8 cellular contexts compared by ENCODE assay signal in genomic region chr22:17158568-17159503, GRCh38. TPM values are rescaled to one million over a fixed set of nuclear protein-coding genes. Genes with fewer than 3 reads are reported as not detected.
DNase-seq lines count a peak whose midpoint lies in the region; ATAC-seq and TF ChIP-seq lines count a peak whose summit lies in the region.

Gene HDHD5 (minus strand): TSS chr22:17159277. CDS start chr22:17159251, 26 bp downstream.

- H3K4me1 Mint-ChIP-seq in activated CD4-positive, alpha-beta T cell treated with anti-CD3 and anti-CD28 coated beads for 36 hours = peaks cover 32% of the 10 kb centered on the region
- H3K4me1 Mint-ChIP-seq in chondrocyte (ENCODE audit: low read depth) = peaks cover 22% of the 10 kb centered on the region

- POLR2A ChIA-PET in activated CD4-positive, alpha-beta T cell treated with anti-CD3 and anti-CD28 coated beads for 36 hours (lab: Charles Lee) = interaction anchor here (0.6 to 1.4 kb wide), 2 partner anchors 13 to 87 kb away, joined by 3 to 5 read pairs; no protein-coding TSS in a partner anchor

- H3K27me3 Mint-ChIP-seq in activated CD4-positive, alpha-beta T cell treated with anti-CD3 and anti-CD28 coated beads for 36 hours = no peaks in the 10 kb centered on the region
- no peaks in the 10 kb centered on the region for H3K27me3 Mint-ChIP-seq in chondrocyte (ENCODE audit: low read depth)

- no peaks in the 10 kb centered on the region for H3K9me3 Mint-ChIP-seq in activated CD4-positive, alpha-beta T cell treated with anti-CD3 and anti-CD28 coated beads for 36 hours (ENCODE audit: low read depth)
- no peaks in the 10 kb centered on the region for H3K9me3 Mint-ChIP-seq in chondrocyte (ENCODE audit: low read depth)

- peak; percentile 10 for TF ChIP-seq CTCF in chondrocyte (IDR thresholded peaks at IDR 0.05)

- intact Hi-C loops in activated CD4-positive, alpha-beta T cell treated with anti-CD3 and anti-CD28 coated beads for 36 hours (cut with DNase I, micrococcal nuclease) = loop anchor here (1.0 to 5.0 kb wide), 9 partner anchors 12 to 918 kb away; partner anchors contain the start of genes IL17RA (in 2 of the 2), ATP6V1E1 (in 1 of the 2), BCL2L13 (in 1 of the 2) and BID (in 1 of the 2)

- ATAC-seq in GM19035 (IDR thresholded peaks at IDR 0.05; ENCODE audit: unreplicated experiment) = peak; percentile 72
- ATAC-seq in HG03342 (IDR thresholded peaks at IDR 0.05; ENCODE audit: unreplicated experiment) = peak; percentile 69
- ATAC-seq in activated CD4-positive, alpha-beta T cell treated with anti-CD3 and anti-CD28 coated beads for 36 hours = peak; percentile 82

- peaks cover 24% of the 10 kb centered on the region for H3K36me3 Mint-ChIP-seq in activated CD4-positive, alpha-beta T cell treated with anti-CD3 and anti-CD28 coated beads for 36 hours (ENCODE audit: low read depth)
- no peaks in the 10 kb centered on the region for H3K36me3 Mint-ChIP-seq in chondrocyte (ENCODE audit: low read depth)

- DNase-seq in AG08395 (ENCODE audit: low spot score) = peak; percentile 95
- peak; percentile 67 for DNase-seq in NCI-H460 (ENCODE audit: extremely low read depth, low read depth)
- DNase-seq in activated CD4-positive, alpha-beta T cell treated with anti-CD3 and anti-CD28 coated beads for 36 hours = peak; percentile 94
- DNase-seq in chondrocyte (ENCODE audit: low spot score) = peak; percentile 95
- DNase-seq in kidney glomerular epithelial cell (lab: John Stamatoyannopoulos, UW) = peak; percentile 88
- DNase-seq in stimulated activated CD4-positive, alpha-beta T cell treated with anti-CD3 and anti-CD28 coated beads, Interleukin-15, amount 100 ng/mL, for 24 hours = peak; percentile 92

- CTCF ChIA-PET in activated CD4-positive, alpha-beta T cell treated with anti-CD3 and anti-CD28 coated beads for 36 hours (lab: Charles Lee) = interaction anchor here (1.0 to 7.7 kb wide), 7 partner anchors 10 to 84 kb away, joined by 3 to 64 read pairs (median 6); no protein-coding TSS in a partner anchor

- peak within 1 kb of the TSS; percentile 84 for H3K4me3 Mint-ChIP-seq in activated CD4-positive, alpha-beta T cell treated with anti-CD3 and anti-CD28 coated beads for 36 hours
- H3K4me3 Mint-ChIP-seq in chondrocyte (ENCODE audit: unreplicated experiment) = peak within 1 kb of the TSS; percentile 86

- H3K27ac Mint-ChIP-seq in activated CD4-positive, alpha-beta T cell treated with anti-CD3 and anti-CD28 coated beads for 36 hours = peak within 1 kb of the TSS; percentile 87
- peak within 1 kb of the TSS; percentile 92 for H3K27ac Mint-ChIP-seq in chondrocyte (ENCODE audit: unreplicated experiment)

RNA-seq across cellular contexts. Expression of gene HDHD5, which starts in this region (rescaled TPM):
- total RNA-seq in NCI-H460 (2014; rRNA removed; shearing (Covaris generic)) = 33.5 and 38.4 TPM in 2 replicates
- 71.8 and 94.2 TPM in 2 replicates for polyA plus RNA-seq in NCI-H460 (2014; cell fraction: nucleus; rRNA removed)
- total RNA-seq in activated CD4-positive, alpha-beta T cell treated with anti-CD3 and anti-CD28 coated beads for 36 hours = 10 to 100 TPM; 51.6 to 69.0 TPM
- total RNA-seq in chondrocyte = 22.3 to 31.5 TPM (median 30.8 TPM) in 3 replicates

Comparison
In these comparisons a context has a peak if more than half of its experiments do, and no peak if none do; other contexts are left out.
1. Peak in every context shown above with its lines: DNase-seq and ATAC-seq.